ENCODE assay signal across 23 cellular contexts in the genomic region with DNA sequence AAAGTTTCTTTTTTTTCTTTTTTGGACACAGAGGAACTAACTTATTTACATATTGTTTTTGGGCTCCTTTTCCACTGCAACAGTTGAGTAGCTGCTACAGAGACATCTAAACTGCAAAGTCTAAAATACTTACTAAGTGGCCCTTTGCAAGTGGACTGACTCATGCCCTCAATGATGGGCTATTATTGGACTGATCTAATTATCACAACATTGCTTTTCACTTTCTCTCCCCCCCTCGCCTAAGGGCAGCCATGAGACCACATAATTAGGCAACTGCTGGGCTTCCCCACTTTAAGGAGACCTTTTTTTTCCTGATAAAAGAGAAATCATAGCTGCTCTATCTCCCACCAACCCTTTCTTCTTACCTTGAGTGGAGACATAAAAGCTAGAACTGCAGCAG.
"Had no signal": no experiment of that assay in that cellular context is flagged by ENCODE, and none has a peak within 500 bp of the region (broad histone marks: within the 10 kb centered on the region; RNA-seq: fewer than 3 reads in every experiment).

No MANE protein-coding gene starts in this region.

- H3K4me3 ChIP-seq: coronary artery, gastrocnemius medialis, lung, upper lobe of right lung had no signal

- H3K36me3 ChIP-seq: brain microvascular endothelial cell, gastrocnemius medialis, upper lobe of right lung had no signal

- H3K9me3 Mint-ChIP-seq: activated CD4-positive, alpha-beta memory T cell treated with anti-CD3 and anti-CD28 coated beads, Interleukin-2, amount 10 ng/mL, durations not matched to agents 7 days and 5 days; activated naive CD8-positive, alpha-beta T cell treated with anti-CD3 and anti-CD28 coated beads, Interleukin-2, amount 10 ng/mL, durations not matched to agents 7 days and 5 days; activated T-helper 2 cell treated with anti-CD3 and anti-CD28 coated beads, Interferon-gamma antibody, Interleukin-2, Interleukin-4, amounts not matched to agents 10 μg/mL and 5 μg/mL and 100 μg/mL, durations not matched to agents 14 hours and 24 hours and 36 hours; central memory CD8-positive, alpha-beta T cell; nephron; T-cell had no signal

- H3K4me3 Mint-ChIP-seq: activated CD4-positive, alpha-beta memory T cell treated with anti-CD3 and anti-CD28 coated beads, Interleukin-2, amount 10 ng/mL, durations not matched to agents 7 days and 5 days; activated naive CD8-positive, alpha-beta T cell treated with anti-CD3 and anti-CD28 coated beads, Interleukin-2, amount 10 ng/mL, durations not matched to agents 7 days and 5 days; central memory CD8-positive, alpha-beta T cell; nephron; T-cell had no signal

- H3K4me1 Mint-ChIP-seq: activated CD4-positive, alpha-beta memory T cell treated with anti-CD3 and anti-CD28 coated beads, Interleukin-2, amount 10 ng/mL, durations not matched to agents 7 days and 5 days; activated naive CD8-positive, alpha-beta T cell treated with anti-CD3 and anti-CD28 coated beads, Interleukin-2, amount 10 ng/mL, durations not matched to agents 7 days and 5 days; central memory CD8-positive, alpha-beta T cell; T-cell had no signal

- DNase-seq: activated CD4-positive, alpha-beta memory T cell treated with anti-CD3 and anti-CD28 coated beads, Interleukin-2, amount 10 ng/mL, durations not matched to agents 7 days and 5 days; activated CD4-positive, alpha-beta T cell treated with anti-CD3 and anti-CD28 coated beads for 48 hours; activated CD4-positive, CD25-positive, alpha-beta regulatory T cell; activated naive CD4-positive, alpha-beta T cell treated with Interleukin-2 at 50 U/mL for 16 hours; activated naive CD8-positive, alpha-beta T cell treated with anti-CD3 and anti-CD28 coated beads, Interleukin-2, amount 10 ng/mL, durations not matched to agents 7 days and 5 days; activated T-cell treated with anti-CD3 and anti-CD28 coated beads, Interleukin-2, amount 50 U/mL, for 1 hour; brain microvascular endothelial cell; gastrocnemius medialis; head of caudate nucleus; kidney; midbrain; retina; stimulated activated CD4-positive, alpha-beta T cell treated with anti-CD3 and anti-CD28 coated beads, Interleukin-12 subunit alpha, Interleukin-12 subunit beta, amount 100 ng/mL, for 4 hours; stimulated activated CD4-positive, alpha-beta T cell treated with anti-CD3 and anti-CD28 coated beads, Interleukin-1b, Interleukin-23, amount 100 ng/mL, for 48 hours; stimulated activated CD8-positive, alpha-beta memory T cell treated with anti-CD3 and anti-CD28 coated beads, Interleukin-4, amount 100 ng/mL, for 48 hours; stimulated activated naive CD4-positive, alpha-beta T cell; T-cell; upper lobe of right lung had no signal

- H3K4me1 ChIP-seq: gastrocnemius medialis, upper lobe of right lung had no signal

- H3K27ac ChIP-seq: brain microvascular endothelial cell, coronary artery, gastrocnemius medialis, upper lobe of right lung had no signal

- H3K36me3 Mint-ChIP-seq: activated naive CD8-positive, alpha-beta T cell treated with anti-CD3 and anti-CD28 coated beads, Interleukin-2, amount 10 ng/mL, durations not matched to agents 7 days and 5 days; T-cell had no signal

- H3K27me3 ChIP-seq: brain microvascular endothelial cell, gastrocnemius medialis, upper lobe of right lung had no signal

- H3K9me3 ChIP-seq: gastrocnemius medialis, upper lobe of right lung had no signal

- H3K27ac Mint-ChIP-seq: activated CD4-positive, alpha-beta memory T cell treated with anti-CD3 and anti-CD28 coated beads, Interleukin-2, amount 10 ng/mL, durations not matched to agents 7 days and 5 days; activated naive CD8-positive, alpha-beta T cell treated with anti-CD3 and anti-CD28 coated beads, Interleukin-2, amount 10 ng/mL, durations not matched to agents 7 days and 5 days; activated T-helper 2 cell treated with anti-CD3 and anti-CD28 coated beads, Interferon-gamma antibody, Interleukin-2, Interleukin-4, amounts not matched to agents 10 μg/mL and 5 μg/mL and 100 μg/mL, durations not matched to agents 14 hours and 24 hours and 36 hours; nephron; T-cell had no signal
